Comparison of ENCODE assay signal across 29 cellular contexts in the genomic region with DNA sequence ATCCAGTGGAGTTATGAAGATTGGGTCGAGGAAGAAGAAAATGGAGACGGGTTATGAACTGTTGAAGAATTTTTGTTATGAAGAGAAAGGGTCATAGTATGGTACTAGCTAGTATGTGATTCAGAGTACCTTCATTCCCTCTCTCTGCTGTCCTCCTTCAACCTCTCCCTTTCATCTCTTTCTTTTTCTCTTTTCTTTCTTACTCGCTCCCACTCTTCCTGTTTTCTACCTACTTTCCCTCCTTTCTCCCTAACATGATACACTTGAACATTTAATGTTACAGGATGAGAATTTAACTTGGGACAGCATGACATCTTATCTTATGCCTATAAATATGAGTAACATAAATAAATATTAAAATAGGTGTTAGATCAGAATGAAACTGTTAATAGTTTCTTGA.
"Had no signal": no experiment of that assay in that cellular context is flagged by ENCODE, and none has a peak within 500 bp of the region (broad histone marks: within the 10 kb centered on the region; RNA-seq: fewer than 3 reads in every experiment).

No MANE protein-coding gene starts in this region.

- H3K27ac Mint-ChIP-seq: dendritic cell treated with granulocyte-macrophage colony-stimulating factor and Interleukin-4, amounts not matched to agents 40 ng/mL and 50 ng/mL, for 4 days; effector memory CD8-positive, alpha-beta T cell; endodermal cell had no signal

- H3K9me3 Mint-ChIP-seq: dendritic cell treated with granulocyte-macrophage colony-stimulating factor and Interleukin-4, amounts not matched to agents 40 ng/mL and 50 ng/mL, for 4 days; effector memory CD8-positive, alpha-beta T cell; endodermal cell had no signal

- H3K4me3 Mint-ChIP-seq: dendritic cell treated with granulocyte-macrophage colony-stimulating factor and Interleukin-4, amounts not matched to agents 40 ng/mL and 50 ng/mL, for 4 days; effector memory CD8-positive, alpha-beta T cell; endodermal cell had no signal

- FAIRE-seq: colon, endometrium, endothelial cell of umbilical vein, frontal cortex had no signal

- ATAC-seq: effector memory CD8-positive, alpha-beta T cell; esophagus mucosa; foreskin keratinocyte; gastrocnemius medialis; gastroesophageal sphincter; heart left ventricle; heart right ventricle had no signal

- H3K27me3 ChIP-seq: colonic mucosa, dorsolateral prefrontal cortex, esophagus muscularis mucosa, esophagus squamous epithelium, foreskin keratinocyte, gastrocnemius medialis, gastroesophageal sphincter, heart left ventricle, heart right ventricle had no signal

- DNase-seq: colonic mucosa; cortex of kidney; dermis blood vessel endothelial cell; dorsolateral prefrontal cortex; effector CD4-positive, alpha-beta T cell; effector CD8-positive, alpha-beta T cell; effector memory CD4-positive, alpha-beta T cell; effector memory CD8-positive, alpha-beta T cell; endodermal cell; erythroblast; esophagus squamous epithelium; foreskin fibroblast; foreskin keratinocyte; foreskin melanocyte; gastrocnemius medialis; glutamatergic neuron; head of caudate nucleus; heart left ventricle; heart right ventricle had no signal

- H3K4me3 ChIP-seq: colonic mucosa, coronary artery, dorsolateral prefrontal cortex, esophagus muscularis mucosa, esophagus squamous epithelium, gastrocnemius medialis, gastroesophageal sphincter, heart left ventricle, heart right ventricle had no signal

- H3K4me1 ChIP-seq: colonic mucosa, esophagus muscularis mucosa, esophagus squamous epithelium, foreskin keratinocyte, gastrocnemius medialis had no signal

- H3K9me3 ChIP-seq: colonic mucosa, esophagus muscularis mucosa, esophagus squamous epithelium, gastrocnemius medialis, gastroesophageal sphincter, heart left ventricle, heart right ventricle had no signal

- H3K27ac ChIP-seq: colonic mucosa, coronary artery, dorsolateral prefrontal cortex, epithelial cell of prostate, esophagus muscularis mucosa, esophagus squamous epithelium, foreskin keratinocyte, gastrocnemius medialis, gastroesophageal sphincter, heart left ventricle, heart right ventricle had no signal

- H3K27me3 Mint-ChIP-seq: dendritic cell treated with granulocyte-macrophage colony-stimulating factor and Interleukin-4, amounts not matched to agents 40 ng/mL and 50 ng/mL, for 4 days; effector memory CD8-positive, alpha-beta T cell had no signal

- H3K36me3 ChIP-seq: colonic mucosa had no signal
